18 cellular contexts compared by ENCODE assay signal in the genomic region with DNA sequence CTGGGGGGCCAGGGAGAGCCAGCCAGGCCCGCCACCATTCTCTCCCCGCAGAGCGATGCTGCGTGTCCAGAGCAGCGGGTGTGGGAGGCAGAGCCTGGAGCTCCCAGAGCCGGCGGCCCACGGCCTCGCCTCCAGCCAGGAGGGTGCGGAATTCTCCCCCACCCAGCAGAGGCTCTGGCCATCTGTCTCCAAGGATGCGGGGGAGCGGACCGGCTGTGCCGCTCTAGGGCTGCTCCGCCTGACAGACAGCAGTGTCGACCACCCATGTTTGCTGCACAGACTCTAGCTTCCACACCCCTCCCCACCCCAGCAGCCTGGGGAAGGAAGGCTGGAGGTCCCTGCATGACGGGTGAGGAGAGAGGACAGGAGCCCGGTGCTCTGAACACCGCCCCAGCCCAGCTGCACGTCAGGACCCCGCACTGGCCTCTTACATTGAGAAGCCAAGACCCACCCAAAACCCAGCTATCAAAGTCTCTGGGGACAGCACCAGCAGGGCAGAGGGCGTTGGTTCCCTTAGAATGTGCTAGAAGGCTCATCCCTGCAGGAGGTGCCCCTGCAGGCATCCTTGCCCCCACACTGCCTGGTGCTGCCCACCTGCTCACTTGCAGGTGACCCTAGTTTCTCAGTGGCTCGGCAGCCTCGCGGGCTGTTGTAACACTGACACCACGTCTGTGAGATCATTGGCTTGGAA. TPM values are rescaled to one million over a fixed set of nuclear protein-coding genes. Genes with fewer than 3 reads are reported as not detected.
DNase-seq lines count a peak whose midpoint lies in the region; ATAC-seq and TF ChIP-seq lines count a peak whose summit lies in the region.
"Had no signal": no experiment of that assay in that cellular context is flagged by ENCODE, and none has a peak within 500 bp of the region (broad histone marks: within the 10 kb centered on the region; RNA-seq: fewer than 3 reads in every experiment).

No MANE protein-coding gene starts in this region.

- peaks cover 0 to 27% of the 10 kb centered on the region in 2 donors for H3K4me1 ChIP-seq in right atrium auricular region
- H3K4me1 ChIP-seq: HAP-1 had no signal

- no peaks in the 10 kb centered on the region for H3K9me3 ChIP-seq in right atrium auricular region
- H3K9me3 ChIP-seq: HAP-1 had no signal

- no peaks in the 10 kb centered on the region for H3K36me3 ChIP-seq in right atrium auricular region
- H3K36me3 ChIP-seq: HAP-1 had no signal

- POLR2A ChIA-PET in RWPE1 (lab: Yijun Ruan, JAX; ENCODE audit: low non-redundant PET), result no interaction called here

- no peaks in the 10 kb centered on the region for H3K27me3 ChIP-seq in right atrium auricular region

- no peak overlapping the region for H3K4me3 ChIP-seq in right atrium auricular region
- H3K4me3 ChIP-seq: HAP-1 had no signal

- H3K27ac ChIP-seq in right atrium auricular region (no peak overlapping the region), cingulate gyrus (ENCODE audit: low read depth, low read length) (peak overlapping the region; percentile 23), RWPE1 (no peak overlapping the region)

- DNase-seq in Right ventricle myocardium inferior (ENCODE audit: missing footprints) (peak; percentile 45), right atrium auricular region (ENCODE audit: low spot score) (no peak), occipital lobe (lab: John Stamatoyannopoulos, UW) (peak; percentile 28), RWPE1 (ENCODE audit: low spot score) (no peak), SIG-M5 (lab: John Stamatoyannopoulos, UW) (no peak)
- no peak for DNase-seq in activated CD4-positive, alpha-beta T cell treated with anti-CD3 and anti-CD28 coated beads, Interleukin-2, amount 50 U/mL, for 48 hours
- DNase-seq: COR-L47, DMS53, IMR-90, Kasumi-1, NCI-H2029 treated with DMSO at 0.1 percent for 48 hours, NCI-H526 treated with DMSO at 0.1 percent for 48 hours, PC-3 had no signal

- ATAC-seq in Right ventricle myocardium inferior (no peak), GM21737 (IDR thresholded peaks at IDR 0.05; ENCODE audit: unreplicated experiment) (no peak)
- ATAC-seq: PC-3, SK-N-SH treated with all-trans-retinoic acid at 6 μM for 48 hours had no signal

- TF ChIP-seq CTCF in right atrium auricular region (IDR thresholded peaks at IDR 0.05), result no peak
- no peak for TF ChIP-seq CTCF in RWPE1 (conservative IDR thresholded peaks at IDR 0.05; ENCODE audit: low read depth)

- intact Hi-C loops in Right ventricle myocardium inferior (cut with DNase I), result no loop called here

- CTCF ChIA-PET in RWPE1 (lab: Yijun Ruan, JAX), result no interaction called here

RNA-seq across cellular contexts. Expression of a gene that starts 29.7 kb away (rescaled TPM):
- 5.7 TPM for total RNA-seq in Right ventricle myocardium inferior
- 1 to 10 TPM in 1 of 2 donors, under 1 TPM in 1; 0.63 to 2.1 TPM for total RNA-seq in right atrium auricular region
- 1.1 TPM for total RNA-seq in occipital lobe
- total RNA-seq: A172, IMR-90, PC-3 had no signal

Comparison
In these comparisons a context has a peak if more than half of its experiments do, and no peak if none do; other contexts are left out.
1. DNase-seq: peak in Right ventricle myocardium inferior (single experiment) and occipital lobe (single experiment); none in right atrium auricular region (single experiment), RWPE1 (single experiment), activated CD4-positive, alpha-beta T cell treated with anti-CD3 and anti-CD28 coated beads, Interleukin-2, amount 50 U/mL, for 48 hours (0 of 2) and SIG-M5 (single experiment).